Comparison of ENCODE assay signal across 16 cellular contexts in the genomic region with DNA sequence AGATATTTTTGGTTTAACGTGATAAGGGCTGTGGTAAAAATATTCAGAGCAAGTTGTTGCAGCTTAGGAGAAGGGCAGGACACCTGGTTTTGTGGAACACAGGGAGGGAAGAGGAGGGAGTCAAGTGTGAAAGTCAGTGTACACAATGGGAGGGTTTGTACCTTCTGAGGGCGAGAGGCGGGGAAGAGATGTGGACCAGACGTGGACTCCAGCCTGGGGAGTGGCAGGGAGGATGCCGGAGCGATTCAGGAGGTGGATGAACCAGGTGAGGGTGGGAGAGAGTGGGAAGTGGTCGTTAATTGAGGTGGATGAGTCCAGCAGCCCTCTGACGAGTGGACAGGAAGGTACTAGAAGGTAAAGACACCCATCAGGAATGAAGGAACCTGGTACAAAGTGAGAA. TPM values are rescaled to one million over a fixed set of nuclear protein-coding genes. Genes with fewer than 3 reads are reported as not detected.
A peak's percentile ranks its signal among the peaks of the same experiment; 100 is the strongest.
DNase-seq lines count a peak whose midpoint lies in the region; ATAC-seq and TF ChIP-seq lines count a peak whose summit lies in the region.
"Had no signal": no experiment of that assay in that cellular context is flagged by ENCODE, and none has a peak within 500 bp of the region (broad histone marks: within the 10 kb centered on the region; RNA-seq: fewer than 3 reads in every experiment).

No MANE protein-coding gene starts in this region.

- H3K27ac Mint-ChIP-seq in CD14-positive monocyte: peak overlapping the region in 4 of 7 donors; percentile 8 to 64 (median 34)
- peak overlapping the region in 6 of 10 donors; percentile 11 to 77 (median 63) for H3K27ac Mint-ChIP-seq in naive thymus-derived CD8-positive, alpha-beta T cell
- H3K27ac Mint-ChIP-seq: CD8-positive, alpha-beta T cell had no signal

- POLR2A ChIA-PET in naive thymus-derived CD8-positive, alpha-beta T cell (lab: Charles Lee): no interaction called here

- peaks cover 4% of the 10 kb centered on the region in 2 donors for H3K36me3 Mint-ChIP-seq in CD14-positive monocyte
- no peaks in the 10 kb centered on the region for H3K36me3 Mint-ChIP-seq in naive thymus-derived CD8-positive, alpha-beta T cell
- H3K36me3 Mint-ChIP-seq: CD8-positive, alpha-beta T cell had no signal

- peaks cover 0 to 5% (median 0%) of the 10 kb centered on the region in 3 donors for H3K27me3 Mint-ChIP-seq in CD14-positive monocyte (ENCODE audit: low read depth in 3 of 3)
- H3K27me3 Mint-ChIP-seq in naive thymus-derived CD8-positive, alpha-beta T cell: no peaks in the 10 kb centered on the region

- H3K4me1 Mint-ChIP-seq in CD14-positive monocyte: peaks cover 77% of the 10 kb centered on the region
- H3K4me1 Mint-ChIP-seq in naive thymus-derived CD8-positive, alpha-beta T cell: peaks cover 0 to 10% (median 8%) of the 10 kb centered on the region in 4 donors

- H3K27ac ChIP-seq in epithelial cell of prostate: peak overlapping the region; percentile 100
- H3K27ac ChIP-seq: BLaER1, GM23248 had no signal

- H3K4me3 Mint-ChIP-seq in CD14-positive monocyte: no peak overlapping the region
- H3K4me3 Mint-ChIP-seq in naive thymus-derived CD8-positive, alpha-beta T cell: no peak overlapping the region
- H3K4me3 Mint-ChIP-seq: CD8-positive, alpha-beta T cell had no signal

- DNase-seq in CD14-positive monocyte (ENCODE audit: low spot score): no peak
- peak; percentile 39 for DNase-seq in HT-29 (ENCODE audit: low spot score)
- DNase-seq in epithelial cell of prostate (ENCODE audit: low read depth, low spot score): no peak
- DNase-seq in naive thymus-derived CD8-positive, alpha-beta T cell: no peak
- DNase-seq in dermis blood vessel endothelial cell: no peak
- DNase-seq in activated CD4-positive, CD25-positive, alpha-beta regulatory T cell (lab: John Stamatoyannopoulos, UW): no peak
- no peak for DNase-seq in occipital lobe (lab: John Stamatoyannopoulos, UW)
- DNase-seq: CD8-positive, alpha-beta T cell; DMS79 treated with DMSO at 0.1 percent for 48 hours; GM23248; NCI-H1105; NCI-H1694; NCI-H82 had no signal

- intact Hi-C loops in CD14-positive monocyte (cut with micrococcal nuclease): no loop called here

- ATAC-seq in naive thymus-derived CD8-positive, alpha-beta T cell: no peak
- no peak for ATAC-seq in GM21447 (IDR thresholded peaks at IDR 0.05; ENCODE audit: unreplicated experiment)
- ATAC-seq: CD8-positive, alpha-beta T cell; HCT116 had no signal

- no peak for TF ChIP-seq CTCF in CD14-positive monocyte (IDR thresholded peaks at IDR 0.05)

- peaks cover 0 to 3% (median 0%) of the 10 kb centered on the region in 7 donors for H3K9me3 Mint-ChIP-seq in CD14-positive monocyte
- H3K9me3 Mint-ChIP-seq in naive thymus-derived CD8-positive, alpha-beta T cell: no peaks in the 10 kb centered on the region
- H3K9me3 Mint-ChIP-seq: CD8-positive, alpha-beta T cell had no signal

RNA-seq across cellular contexts. Expression of a gene that starts 52.2 kb away (rescaled TPM):
- 10 to 100 TPM; 22.4 to 22.6 TPM for polyA plus RNA-seq in CD14-positive monocyte
- total RNA-seq in HT-29 (2014; rRNA removed; shearing (Covaris generic)): 203 and 235 TPM in 2 replicates
- 100 to 1,000 TPM; 165 to 183 TPM for total RNA-seq in naive thymus-derived CD8-positive, alpha-beta T cell
- polyA plus RNA-seq in naive thymus-derived CD8-positive, alpha-beta T cell: 10 to 100 TPM; 25.8 to 51.0 (median 30.4) TPM
- total RNA-seq in dermis blood vessel endothelial cell (104 and 115 TPM in 2 replicates), occipital lobe (140 TPM)
